12 cellular contexts compared by ENCODE assay signal in the genomic region with DNA sequence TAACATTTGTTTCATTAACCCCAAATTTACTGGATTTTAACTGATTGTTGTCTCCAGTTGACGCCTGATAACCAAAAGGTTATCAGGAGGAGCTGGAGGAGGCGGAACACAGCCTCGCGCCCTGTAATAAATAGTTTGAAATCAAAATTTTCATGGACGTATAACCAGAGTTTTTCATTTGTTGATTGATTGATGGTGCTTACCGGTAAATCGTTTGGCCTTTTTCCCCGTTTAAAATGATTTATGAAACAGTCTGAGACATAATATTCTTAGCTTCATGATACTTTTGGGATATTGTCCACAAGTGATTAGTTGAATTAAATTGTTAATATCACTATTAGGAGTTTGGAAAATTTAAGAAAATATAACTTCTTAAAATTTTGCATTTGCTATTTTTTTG. TPM values are rescaled to one million over a fixed set of nuclear protein-coding genes. Genes with fewer than 3 reads are reported as not detected.
DNase-seq lines count a peak whose midpoint lies in the region; ATAC-seq and TF ChIP-seq lines count a peak whose summit lies in the region.
"Had no signal": no experiment of that assay in that cellular context is flagged by ENCODE, and none has a peak within 500 bp of the region (broad histone marks: within the 10 kb centered on the region; RNA-seq: fewer than 3 reads in every experiment).

No MANE protein-coding gene starts in this region.

- H3K4me1 ChIP-seq in CD4-positive, CD25-positive, alpha-beta regulatory T cell (ENCODE audit: control insufficient read depth, insufficient read depth, low read length, poor library complexity, severe bottlenecking): peaks cover 21% of the 10 kb centered on the region
- H3K4me1 ChIP-seq in endodermal cell (ENCODE audit: control insufficient read depth, insufficient read depth, low read length) (peaks cover 2% of the 10 kb centered on the region), osteoblast (ENCODE audit: insufficient read depth, low read length) (peaks cover 22% of the 10 kb centered on the region)

- no peaks in the 10 kb centered on the region for H3K9me3 ChIP-seq in CD4-positive, CD25-positive, alpha-beta regulatory T cell (ENCODE audit: control insufficient read depth in 2 of 2, low read length in 2 of 2)
- H3K9me3 ChIP-seq in endodermal cell (ENCODE audit: control insufficient read depth, low read length) (no peaks in the 10 kb centered on the region), osteoblast (ENCODE audit: low read depth, low read length) (no peaks in the 10 kb centered on the region)
- H3K9me3 ChIP-seq: neutrophil, Peyer's patch had no signal

- peak overlapping the region; percentile 95 for H3K4me3 ChIP-seq in CD4-positive, CD25-positive, alpha-beta regulatory T cell (ENCODE audit: low read depth, low read length)
- peak overlapping the region; percentile 91 for H3K4me3 ChIP-seq in LNCaP clone FGC (ENCODE audit: low read depth, low read length)
- peak overlapping the region; percentile 75 for H3K4me3 ChIP-seq in endodermal cell (ENCODE audit: low read length)
- peak overlapping the region; percentile 88 for H3K4me3 ChIP-seq in osteoblast (ENCODE audit: insufficient read depth, low read length)

- H3K36me3 ChIP-seq in CD4-positive, CD25-positive, alpha-beta regulatory T cell (ENCODE audit: control insufficient read depth, insufficient read depth, low read length): no peaks in the 10 kb centered on the region
- no peaks in the 10 kb centered on the region for H3K36me3 ChIP-seq in endodermal cell (ENCODE audit: control insufficient read depth, insufficient read depth, low read length)
- no peaks in the 10 kb centered on the region for H3K36me3 ChIP-seq in osteoblast (ENCODE audit: insufficient read depth, low read length)
- H3K36me3 ChIP-seq: neutrophil, Peyer's patch had no signal

- no peak overlapping the region for H2AFZ ChIP-seq in osteoblast (ENCODE audit: low read length)

- H3K9me3 Mint-ChIP-seq in CD4-positive, CD25-positive, alpha-beta regulatory T cell: no peaks in the 10 kb centered on the region
- H3K9me3 Mint-ChIP-seq in endodermal cell: no peaks in the 10 kb centered on the region
- H3K9me3 Mint-ChIP-seq: activated naive CD4-positive, alpha-beta T cell treated with anti-CD3 and anti-CD28 coated beads, Interleukin-2, amount 10 ng/mL, durations not matched to agents 7 days and 5 days had no signal

- peaks cover 13 to 28% (median 19%) of the 10 kb centered on the region in 4 donors for H3K4me1 Mint-ChIP-seq in CD4-positive, CD25-positive, alpha-beta regulatory T cell
- peaks cover 17% of the 10 kb centered on the region for H3K4me1 Mint-ChIP-seq in endodermal cell

- H3K27ac Mint-ChIP-seq in CD4-positive, CD25-positive, alpha-beta regulatory T cell: no peak overlapping the region
- H3K27ac Mint-ChIP-seq in endodermal cell: no peak overlapping the region

- peak overlapping the region; percentile 97 for H3K4me2 ChIP-seq in osteoblast (ENCODE audit: insufficient read depth, low read length)

- peaks cover 34% of the 10 kb centered on the region for H4K20me1 ChIP-seq in osteoblast (ENCODE audit: insufficient read depth, low read length)

- TF ChIP-seq CTCF in LNCaP clone FGC (IDR thresholded peaks at IDR 0.05; ENCODE audit: control insufficient read depth, extremely low read depth, insufficient read depth) (no peak), endodermal cell (conservative IDR thresholded peaks at IDR 0.05) (no peak), osteoblast (IDR thresholded peaks at IDR 0.05; ENCODE audit: extremely low read depth, low read depth, low read length) (no peak)

- no peak overlapping the region for H3K27ac ChIP-seq in CD4-positive, CD25-positive, alpha-beta regulatory T cell (ENCODE audit: insufficient read depth, low read length, poor library complexity, severe bottlenecking)
- H3K27ac ChIP-seq in endodermal cell (ENCODE audit: low read depth, low read length): no peak overlapping the region
- H3K27ac ChIP-seq in osteoblast (ENCODE audit: low read depth, low read length): peak overlapping the region; percentile 92
- H3K27ac ChIP-seq: neutrophil had no signal

- no peak overlapping the region for H3K9ac ChIP-seq in endodermal cell (ENCODE audit: extremely low read depth, low read length, poor library complexity, severe bottlenecking)

- DNase-seq in CD4-positive, CD25-positive, alpha-beta regulatory T cell: no peak
- DNase-seq in LNCaP clone FGC (ENCODE audit: low read depth) (no peak), endodermal cell (no peak), osteoblast (ENCODE audit: insufficient read length, low spot score, missing footprints) (no peak), cortex of kidney (lab: John Stamatoyannopoulos, UW) (no peak), NCI-H1694 treated with DMSO at 0.1 percent for 48 hours (lab: John Stamatoyannopoulos, UW) (no peak), SHP77 (lab: John Stamatoyannopoulos, UW) (no peak)
- DNase-seq: activated naive CD4-positive, alpha-beta T cell treated with anti-CD3 and anti-CD28 coated beads, Interleukin-2, amount 10 ng/mL, durations not matched to agents 7 days and 5 days; NCI-H187 treated with DMSO at 0.1 percent for 48 hours; Peyer's patch had no signal

- peaks cover 52% of the 10 kb centered on the region for H3K79me2 ChIP-seq in osteoblast (ENCODE audit: insufficient read depth, low read length)

- no peak for ATAC-seq in CD4-positive, CD25-positive, alpha-beta regulatory T cell (ENCODE audit: low read depth in 2 of 2)
- no peak for ATAC-seq in GM21723 (IDR thresholded peaks at IDR 0.05; ENCODE audit: unreplicated experiment)

- 91 to 97% methylated on average over 5 to 8 of the region's 8 CpGs for WGBS in endodermal cell (ENCODE audit: insufficient coverage in 1 of 2, insufficient read length in 1 of 2), 2 experiments

- H3K4me3 Mint-ChIP-seq in CD4-positive, CD25-positive, alpha-beta regulatory T cell: peak overlapping the region in 2 of 4 donors; percentile 96 to 99
- no peak overlapping the region for H3K4me3 Mint-ChIP-seq in endodermal cell

- H3K27me3 Mint-ChIP-seq in CD4-positive, CD25-positive, alpha-beta regulatory T cell: no peaks in the 10 kb centered on the region
- no peaks in the 10 kb centered on the region for H3K27me3 Mint-ChIP-seq in endodermal cell (ENCODE audit: insufficient read depth)
- H3K27me3 Mint-ChIP-seq: activated naive CD4-positive, alpha-beta T cell treated with anti-CD3 and anti-CD28 coated beads, Interleukin-2, amount 10 ng/mL, durations not matched to agents 7 days and 5 days had no signal

- H3K27me3 ChIP-seq in CD4-positive, CD25-positive, alpha-beta regulatory T cell (ENCODE audit: control insufficient read depth, insufficient read depth, low read length): no peaks in the 10 kb centered on the region
- H3K27me3 ChIP-seq in endodermal cell (ENCODE audit: control insufficient read depth, insufficient read depth, low read length, poor library complexity, severe bottlenecking) (no peaks in the 10 kb centered on the region), osteoblast (ENCODE audit: insufficient read depth, low read length) (no peaks in the 10 kb centered on the region)
- H3K27me3 ChIP-seq: neutrophil, Peyer's patch had no signal

- no peaks in the 10 kb centered on the region for H3K36me3 Mint-ChIP-seq in CD4-positive, CD25-positive, alpha-beta regulatory T cell
- no peaks in the 10 kb centered on the region for H3K36me3 Mint-ChIP-seq in endodermal cell (ENCODE audit: low read depth)
- H3K36me3 Mint-ChIP-seq: activated naive CD4-positive, alpha-beta T cell treated with anti-CD3 and anti-CD28 coated beads, Interleukin-2, amount 10 ng/mL, durations not matched to agents 7 days and 5 days had no signal

RNA-seq across cellular contexts. Expression of a gene that starts 1.7 kb away (rescaled TPM):
- total RNA-seq in CD4-positive, CD25-positive, alpha-beta regulatory T cell: 19.6 TPM
- polyA plus RNA-seq in CD4-positive, CD25-positive, alpha-beta regulatory T cell: 10 to 100 TPM in 3 of 4 donors, 1 to 10 TPM in 1; 9.0 to 17.2 (median 12.3) TPM
- total RNA-seq in endodermal cell (10 to 100 TPM; 51.6 to 56.8 TPM), osteoblast (45.6 and 53.0 TPM in 2 replicates)
- 41.3 TPM for polyA plus RNA-seq in endodermal cell (2013, experiment 1 of 2)
- 52.9 TPM for polyA plus RNA-seq in endodermal cell (2013, experiment 2 of 2)
